21 cellular contexts compared by ENCODE assay signal in the genomic region with DNA sequence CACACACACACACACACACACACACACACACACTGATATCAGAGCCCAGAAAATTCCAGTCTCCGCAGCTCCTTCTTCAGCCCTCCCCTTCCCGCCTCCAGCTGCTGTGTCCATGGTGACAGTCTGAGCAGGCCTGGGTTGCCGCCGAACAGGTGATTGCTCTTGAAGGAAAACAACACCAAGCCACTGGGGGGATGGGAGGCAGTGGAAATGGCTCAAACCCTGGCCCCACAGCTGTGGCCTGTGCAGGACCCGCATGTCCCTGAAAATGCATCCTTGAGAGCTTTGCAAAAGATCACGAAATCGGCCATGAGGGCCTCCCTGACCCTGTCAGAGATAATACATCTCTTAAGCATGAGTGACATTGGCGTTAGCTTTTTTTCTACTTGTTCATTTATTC.
DNase-seq lines count a peak whose midpoint lies in the region; ATAC-seq and TF ChIP-seq lines count a peak whose summit lies in the region.
"Had no signal": no experiment of that assay in that cellular context is flagged by ENCODE, and none has a peak within 500 bp of the region (broad histone marks: within the 10 kb centered on the region; RNA-seq: fewer than 3 reads in every experiment).

No MANE protein-coding gene starts in this region.

- H3K4me1 ChIP-seq in parathyroid adenoma: no peaks in the 10 kb centered on the region
- H3K4me1 ChIP-seq in right cardiac atrium (ENCODE audit: control insufficient read depth, insufficient read depth, low read length): no peaks in the 10 kb centered on the region
- H3K4me1 ChIP-seq: A549 had no signal

- H3K9ac ChIP-seq in parathyroid adenoma: no peak overlapping the region

- peak; percentile 6 to 16 for DNase-seq in NCI-H526 (lab: John Stamatoyannopoulos, UW)
- no peak for DNase-seq in NCI-H526 treated with DMSO at 0.1 percent for 48 hours (lab: John Stamatoyannopoulos, UW)
- peak; percentile 92 for DNase-seq in NCI-H2227 (lab: John Stamatoyannopoulos, UW; ENCODE audit: unreplicated experiment)
- DNase-seq in right cardiac atrium: no peak
- DNase-seq in activated naive CD8-positive, alpha-beta T cell treated with anti-CD3 and anti-CD28 coated beads, Interleukin-2, amount 50 U/mL, for 24 hours: no peak
- DNase-seq in putamen (ENCODE audit: low spot score): no peak
- DNase-seq: DMS53; MG63; NCI-H1694 treated with DMSO at 0.1 percent for 48 hours; NCI-H2107; NCI-H524 treated with DMSO at 0.1 percent for 48 hours; NK-92 treated with Interleukin-12 subunit alpha and Interleukin-12 subunit beta, amount 100 ng/mL, for 24 hours; SIG-M5; T-cell had no signal

- no peaks in the 10 kb centered on the region for H3K36me3 ChIP-seq in parathyroid adenoma (ENCODE audit: control insufficient read depth, insufficient read depth, low read length)
- H3K36me3 ChIP-seq: MG63 had no signal

- no peak for TF ChIP-seq CTCF in parathyroid adenoma (IDR thresholded peaks at IDR 0.05)

- peak overlapping the region; percentile 21 for H3K4me2 ChIP-seq in parathyroid adenoma (ENCODE audit: low read length)
- H3K4me2 ChIP-seq: A549 had no signal

- H3K27ac ChIP-seq in parathyroid adenoma (peak overlapping the region; percentile 37), right cardiac atrium (ENCODE audit: low read length) (no peak overlapping the region)
- H3K27ac ChIP-seq: A549 had no signal

- H3K36me3 Mint-ChIP-seq in activated naive CD8-positive, alpha-beta T cell treated with anti-CD3 and anti-CD28 coated beads, Interleukin-2, amount 50 U/mL, for 24 hours (ENCODE audit: low read depth): peaks cover 6% of the 10 kb centered on the region
- H3K36me3 Mint-ChIP-seq: CD14-positive monocyte, T-cell had no signal

- H3K79me2 ChIP-seq in parathyroid adenoma: no peaks in the 10 kb centered on the region

- intact Hi-C loops in right cardiac atrium (cut with DNase I): no loop called here

- no peak overlapping the region for H3K4me3 Mint-ChIP-seq in activated naive CD8-positive, alpha-beta T cell treated with anti-CD3 and anti-CD28 coated beads, Interleukin-2, amount 50 U/mL, for 24 hours
- H3K4me3 Mint-ChIP-seq: B cell, CD14-positive monocyte, T-cell had no signal

- H3K9me3 ChIP-seq in iPS-18c (ENCODE audit: control insufficient read depth, insufficient read depth, low read length) (peaks cover 42% of the 10 kb centered on the region), parathyroid adenoma (ENCODE audit: control insufficient read depth, low read length) (no peaks in the 10 kb centered on the region), right cardiac atrium (ENCODE audit: control insufficient read depth, low read length) (no peaks in the 10 kb centered on the region)
- H3K9me3 ChIP-seq: MG63 had no signal

- peaks cover 39% of the 10 kb centered on the region for H3K9me3 Mint-ChIP-seq in activated naive CD8-positive, alpha-beta T cell treated with anti-CD3 and anti-CD28 coated beads, Interleukin-2, amount 50 U/mL, for 24 hours

- 59% methylated on average over 8 of the region's 8 CpGs for WGBS in right cardiac atrium

- no peak overlapping the region for H2AFZ ChIP-seq in parathyroid adenoma

- peak overlapping the region; percentile 31; the same call in 1 of the 2 replicates for H3K4me3 ChIP-seq in iPS-18c (ENCODE audit: insufficient read depth, low read depth, low read length)
- no peak overlapping the region for H3K4me3 ChIP-seq in parathyroid adenoma (ENCODE audit: low read depth, low read length)
- no peak overlapping the region for H3K4me3 ChIP-seq in right cardiac atrium (ENCODE audit: low read length)
- H3K4me3 ChIP-seq: A549, K562, MG63 had no signal

- no peaks in the 10 kb centered on the region for H3K27me3 Mint-ChIP-seq in activated naive CD8-positive, alpha-beta T cell treated with anti-CD3 and anti-CD28 coated beads, Interleukin-2, amount 50 U/mL, for 24 hours
- H3K27me3 Mint-ChIP-seq: B cell had no signal

- H3K4me1 Mint-ChIP-seq in activated naive CD8-positive, alpha-beta T cell treated with anti-CD3 and anti-CD28 coated beads, Interleukin-2, amount 50 U/mL, for 24 hours: no peaks in the 10 kb centered on the region
- H3K4me1 Mint-ChIP-seq: B cell, CD14-positive monocyte, T-cell had no signal

- H3K27me3 ChIP-seq in parathyroid adenoma (ENCODE audit: control insufficient read depth, insufficient read depth, low read length): no peaks in the 10 kb centered on the region
- no peaks in the 10 kb centered on the region for H3K27me3 ChIP-seq in right cardiac atrium (ENCODE audit: control insufficient read depth, insufficient read depth)
- H3K27me3 ChIP-seq: MG63 had no signal

- no peak for ATAC-seq in right cardiac atrium
- no peak for ATAC-seq in activated naive CD8-positive, alpha-beta T cell treated with anti-CD3 and anti-CD28 coated beads, Interleukin-2, amount 50 U/mL, for 24 hours
- ATAC-seq: A549, K562, Panc1, T-cell had no signal

- H3K27ac Mint-ChIP-seq in activated naive CD8-positive, alpha-beta T cell treated with anti-CD3 and anti-CD28 coated beads, Interleukin-2, amount 50 U/mL, for 24 hours: no peak overlapping the region
- H3K27ac Mint-ChIP-seq: B cell, CD14-positive monocyte, T-cell had no signal

Comparison
In these comparisons a context has a peak if more than half of its experiments do, and no peak if none do; other contexts are left out.
1. DNase-seq: peak in NCI-H526 (2 of 2) and NCI-H2227 (single experiment); none in NCI-H526 treated with DMSO at 0.1 percent for 48 hours (single experiment), right cardiac atrium (0 of 3), activated naive CD8-positive, alpha-beta T cell treated with anti-CD3 and anti-CD28 coated beads, Interleukin-2, amount 50 U/mL, for 24 hours (single experiment) and putamen (single experiment).